Comparison of ENCODE assay signal across 19 cellular contexts in the genomic region with DNA sequence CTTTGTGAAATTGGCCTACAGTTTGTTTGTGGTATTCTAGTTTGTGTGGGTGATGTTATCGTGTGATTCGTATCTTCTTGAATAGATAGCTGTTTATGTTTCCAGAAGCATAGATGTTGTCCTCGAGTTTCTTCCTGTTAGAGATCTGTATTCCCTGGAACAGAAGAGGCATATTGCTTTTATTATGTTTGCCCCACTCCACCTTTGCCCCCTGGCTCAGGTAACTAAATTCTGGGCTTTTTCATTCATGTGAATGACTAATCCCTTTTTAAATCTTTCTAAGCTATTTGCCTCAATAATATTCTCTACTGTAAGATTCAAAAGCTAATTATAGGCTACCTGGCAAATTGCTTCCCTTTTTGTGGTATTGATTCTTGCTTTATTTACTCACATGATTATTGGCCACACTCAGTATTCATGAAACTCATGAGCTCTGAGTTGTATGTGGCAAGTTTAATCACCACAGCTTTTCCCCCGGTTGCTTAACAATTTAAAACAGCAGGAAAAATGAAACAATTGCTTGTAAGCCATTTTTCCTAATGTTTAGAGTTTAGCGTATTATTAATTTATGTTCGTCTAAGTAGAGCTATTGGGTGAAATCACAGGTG. TPM values are rescaled to one million over a fixed set of nuclear protein-coding genes. Genes with fewer than 3 reads are reported as not detected.
DNase-seq lines count a peak whose midpoint lies in the region; ATAC-seq lines count a peak whose summit lies in the region.
"Had no signal": no experiment of that assay in that cellular context is flagged by ENCODE, and none has a peak within 500 bp of the region (broad histone marks: within the 10 kb centered on the region; RNA-seq: fewer than 3 reads in every experiment).

No MANE protein-coding gene starts in this region.

- DNase-seq in COR-L47 (lab: John Stamatoyannopoulos, UW) (peak; percentile 61), LoVo (ENCODE audit: low spot score) (peak; percentile 57), NCI-H748 (lab: John Stamatoyannopoulos, UW; ENCODE audit: unreplicated experiment) (peak; percentile 95), left colon (no peak), NOMO-1 (lab: John Stamatoyannopoulos, UW; ENCODE audit: unreplicated experiment in 2 of 2) (no peak), islet precursor cell (no peak), EL (no peak)
- DNase-seq in central memory CD4-positive, alpha-beta T cell = no peak
- DNase-seq: ACHN, Calu3, GF-D8, Kasumi-1, NCI-H2107, NCI-H446, NCI-H82, Peyer's patch, Right ventricle myocardium superior, T-helper 1 cell, T1000 had no signal

- intact Hi-C loops in left colon (cut with DNase I, micrococcal nuclease) = no loop called here

- peak; percentile 92 for ATAC-seq in left colon

RNA-seq across cellular contexts. Expression of gene RNF217, which starts 12.6 kb away (rescaled TPM):
- 10 to 100 TPM in 1 of 2 donors, 1 to 10 TPM in 1; 8.6 to 15.5 TPM for total RNA-seq in left colon

Comparison
In these comparisons a context has a peak if more than half of its experiments do, and no peak if none do; other contexts are left out.
1. DNase-seq: peak in COR-L47 (single experiment), LoVo (single experiment) and NCI-H748 (single experiment); none in left colon (0 of 2), NOMO-1 (0 of 2), islet precursor cell (single experiment), EL (single experiment) and central memory CD4-positive, alpha-beta T cell (single experiment).